Comparison of ENCODE assay signal across 17 cellular contexts in the genomic region with DNA sequence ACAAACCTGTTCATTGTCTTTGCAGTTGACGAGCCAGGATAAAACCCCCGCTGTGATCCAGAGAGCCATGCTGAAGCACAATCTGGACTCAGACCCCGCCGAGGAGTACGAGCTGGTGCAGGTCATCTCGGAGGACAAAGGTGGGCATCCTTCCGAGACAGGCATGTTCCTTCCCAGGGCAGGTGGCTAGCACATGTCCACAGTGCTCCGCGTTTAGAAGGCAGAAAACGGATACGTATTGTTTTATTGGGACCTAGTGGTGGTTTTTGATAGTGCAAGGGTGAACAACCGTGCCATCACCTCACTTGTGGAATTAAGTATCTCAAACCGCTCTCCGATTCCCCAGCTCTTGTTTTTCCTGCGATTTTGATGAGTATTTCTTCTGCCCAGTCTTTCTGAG.
DNase-seq lines count a peak whose midpoint lies in the region; TF ChIP-seq lines count a peak whose summit lies in the region.
"Had no signal": no experiment of that assay in that cellular context is flagged by ENCODE, and none has a peak within 500 bp of the region (broad histone marks: within the 10 kb centered on the region; RNA-seq: fewer than 3 reads in every experiment).

No MANE protein-coding gene starts in this region.

- no TSS peak for BruUV-seq in OCI-LY7 (replicated peaks; lab: Mats Ljungman, UMichigan)

- H2AFZ ChIP-seq in OCI-LY7 (ENCODE audit: low read length) = no peak overlapping the region

- H3K4me3 ChIP-seq in GM12864 (ENCODE audit: low read depth, low read length) = no peak overlapping the region
- no peak overlapping the region for H3K4me3 ChIP-seq in OCI-LY7 (ENCODE audit: low read depth, low read length, poor library complexity, severe bottlenecking)
- H3K4me3 ChIP-seq in epithelial cell of esophagus (ENCODE audit: low read length) = no peak overlapping the region
- no peak overlapping the region for H3K4me3 ChIP-seq in transverse colon
- H3K4me3 ChIP-seq: cardiac muscle cell, heart left ventricle, psoas muscle, suprapubic skin had no signal

- TF ChIP-seq POLR2A in transverse colon (IDR thresholded peaks at IDR 0.05) = no peak

- no peaks in the 10 kb centered on the region for H3K9me2 ChIP-seq in OCI-LY7 (ENCODE audit: insufficient read depth, low read length)

- H4K20me1 ChIP-seq in OCI-LY7 (ENCODE audit: insufficient read depth, low read length) = no peaks in the 10 kb centered on the region

- 88 to 93% methylated on average over 8 to 15 of the region's 15 CpGs for WGBS in transverse colon (ENCODE audit: low coverage in 1 of 2), 2 donors

- H3K79me2 ChIP-seq in OCI-LY7 (ENCODE audit: insufficient read depth, low read depth, low read length) = no peaks in the 10 kb centered on the region

- no peak for TF ChIP-seq EP300 in transverse colon (IDR thresholded peaks at IDR 0.05; ENCODE audit: low read depth)

- DNase-seq in GM12864 (ENCODE audit: low read depth) = no peak
- no peak for DNase-seq in OCI-LY7 (ENCODE audit: low spot score)
- DNase-seq in epithelial cell of esophagus (ENCODE audit: low read depth) = no peak
- no peak for DNase-seq in NCI-H2081 treated with DMSO at 0.1 percent for 48 hours (lab: John Stamatoyannopoulos, UW)
- no peak for DNase-seq in DMS79 treated with DMSO at 0.1 percent for 48 hours (lab: John Stamatoyannopoulos, UW)
- DNase-seq in transverse colon = no peak
- DNase-seq: activated naive CD4-positive, alpha-beta T cell treated with Interleukin-2 at 50 U/mL for 16 hours; CD8-positive, alpha-beta memory T cell; heart left ventricle; NCI-H187; psoas muscle; RPMI8226; stimulated activated CD4-positive, alpha-beta T cell treated with anti-CD3 and anti-CD28 coated beads, Interleukin-15, amount 100 ng/mL, for 24 hours; T-cell had no signal

- H3K36me3 ChIP-seq in OCI-LY7 (ENCODE audit: insufficient read depth, low read length) = no peaks in the 10 kb centered on the region
- peaks cover 0 to 8% (median 0%) of the 10 kb centered on the region in 4 donors for H3K36me3 ChIP-seq in transverse colon

- H3K4me2 ChIP-seq in OCI-LY7 (ENCODE audit: low read length) = no peak overlapping the region

- intact Hi-C loops in OCI-LY7 (cut with micrococcal nuclease; ENCODE audit: unreplicated experiment) = no loop called here
- intact Hi-C loops in transverse colon (cut with DNase I; ENCODE audit: low total_unique reads) = no loop called here

- no peaks in the 10 kb centered on the region for H3K4me1 ChIP-seq in OCI-LY7 (ENCODE audit: insufficient read depth, low read length, poor library complexity, severe bottlenecking)
- no peaks in the 10 kb centered on the region for H3K4me1 ChIP-seq in transverse colon
- H3K4me1 ChIP-seq: psoas muscle, suprapubic skin had no signal

- CTCF ChIA-PET in OCI-LY7 (lab: Charles Lee; ENCODE audit: unreplicated experiment) = no interaction called here

- POLR2A ChIA-PET in OCI-LY7 (lab: Charles Lee) = no interaction called here

- H3K9me3 ChIP-seq in OCI-LY7 (ENCODE audit: low read length) (no peaks in the 10 kb centered on the region), transverse colon (no peaks in the 10 kb centered on the region)
- H3K9me3 ChIP-seq: heart left ventricle, psoas muscle, suprapubic skin had no signal

- H3K27ac ChIP-seq in OCI-LY7 (ENCODE audit: low read depth, low read length, poor library complexity, severe bottlenecking) (no peak overlapping the region), temporal lobe (ENCODE audit: low read depth, low read length) (peak overlapping the region; percentile 100), transverse colon (no peak overlapping the region)
- H3K27ac ChIP-seq: cardiac muscle cell, heart left ventricle, psoas muscle, suprapubic skin had no signal

- in situ Hi-C loops in transverse colon (cut with MboI; ENCODE audit: low pct_ligation_motif_present in 1 of 4, low pct_unique_long_range_greater_than_20kb in 1 of 4, low sequenced_read_pairs in 3 of 4) = loop anchor here in 2 of 4 donors (25.0 kb wide), 2 partner anchors 235 to 460 kb away; partner anchors contain the start of gene SMG7 (in 1 of the 2)

- H3K27me3 ChIP-seq in transverse colon = no peaks in the 10 kb centered on the region
- H3K27me3 ChIP-seq: cardiac muscle cell, heart left ventricle, suprapubic skin had no signal

- TF ChIP-seq CTCF in GM12864 (IDR thresholded peaks at IDR 0.05; ENCODE audit: low read depth, low read length, missing control alignments) (peak; percentile 32), OCI-LY7 (conservative IDR thresholded peaks at IDR 0.05; ENCODE audit: low read length) (0 out of 2 replicates have a peak, but pooled peaks have one; percentile 34), epithelial cell of esophagus (IDR thresholded peaks at IDR 0.05; ENCODE audit: insufficient read depth, low read depth, low read length, missing control alignments) (peak; percentile 24), transverse colon (IDR thresholded peaks at IDR 0.05) (no peak)

Comparison
In these comparisons a context has a peak if more than half of its experiments do, and no peak if none do; other contexts are left out.
1. CTCF ChIP-seq: peak in GM12864 (single experiment), OCI-LY7 (single experiment) and epithelial cell of esophagus (single experiment); none in transverse colon (0 of 5).